In genomic region chr1:52668711-52669110, GRCh38 we compare ENCODE assay signal across 25 cellular contexts. TPM values are rescaled to one million over a fixed set of nuclear protein-coding genes. Genes with fewer than 3 reads are reported as not detected.
A peak's percentile ranks its signal among the peaks of the same experiment; 100 is the strongest.
DNase-seq lines count a peak whose midpoint lies in the region; ATAC-seq and TF ChIP-seq lines count a peak whose summit lies in the region.
"Had no signal": no experiment of that assay in that cellular context is flagged by ENCODE, and none has a peak within 500 bp of the region (broad histone marks: within the 10 kb centered on the region; RNA-seq: fewer than 3 reads in every experiment).

No MANE protein-coding gene starts in this region.

- H3K4me1 ChIP-seq in mammary epithelial cell (ENCODE audit: insufficient read depth, low read length): peaks cover 47% of the 10 kb centered on the region
- H3K4me1 ChIP-seq: lower lobe of right lung, stomach, uterus had no signal

- no peaks in the 10 kb centered on the region for H4K20me1 ChIP-seq in mammary epithelial cell (ENCODE audit: insufficient read depth, low read length)

- dilution Hi-C loops in mammary epithelial cell (cut with HindIII; ENCODE audit: low sequenced_read_pairs): loop anchor here (25.0 kb wide), 1 partner anchor 256 kb away; the partner anchor contains the start of genes ORC1 and PRPF38A

- H3K27me3 Mint-ChIP-seq in activated naive CD8-positive, alpha-beta T cell treated with anti-CD3 and anti-CD28 coated beads, Interleukin-2, amount 50 U/mL, for 24 hours: no peaks in the 10 kb centered on the region
- H3K27me3 Mint-ChIP-seq: activated CD4-positive, alpha-beta T cell treated with anti-CD3 and anti-CD28 coated beads, Interleukin-2, amount 10 ng/mL, durations not matched to agents 7 days and 5 days; activated naive CD8-positive, alpha-beta T cell treated with anti-CD3 and anti-CD28 coated beads, Interleukin-2, amount 10 ng/mL, durations not matched to agents 7 days and 5 days; natural killer cell treated with Interleukin-12 subunit alpha and Interleukin-12 subunit beta and Interleukin-15 and Interleukin-18, amount 100 ng/mL, for 72 hours had no signal

- DNase-seq in AG20443 (ENCODE audit: low spot score) (peak; percentile 84), HS-27A (ENCODE audit: low read depth) (peak; percentile 20), mammary epithelial cell (peak; percentile 80), myocyte (ENCODE audit: low read depth) (peak; percentile 58), NCI-H345 treated with DMSO at 0.1 percent for 48 hours (lab: John Stamatoyannopoulos, UW; ENCODE audit: unreplicated experiment) (no peak), NCI-H187 (lab: John Stamatoyannopoulos, UW) (no peak), Ammon's horn (ENCODE audit: low spot score) (no peak)
- no peak for DNase-seq in activated naive CD8-positive, alpha-beta T cell treated with anti-CD3 and anti-CD28 coated beads, Interleukin-2, amount 50 U/mL, for 24 hours
- DNase-seq: activated CD4-positive, alpha-beta T cell treated with anti-CD3 and anti-CD28 coated beads, Interleukin-2, amount 10 ng/mL, durations not matched to agents 7 days and 5 days; activated naive CD8-positive, alpha-beta T cell treated with anti-CD3 and anti-CD28 coated beads, Interleukin-2, amount 10 ng/mL, durations not matched to agents 7 days and 5 days; activated T-cell treated with anti-CD3 and anti-CD28 coated beads, Interleukin-2, amount 50 U/mL, for 1 hour; immature natural killer cell; lower lobe of right lung; MM.1S; NCI-H187 treated with DMSO at 0.1 percent for 48 hours; NCI-H526; OCI-M1; SK-N-SH; stimulated activated CD4-positive, alpha-beta T cell treated with anti-CD3 and anti-CD28 coated beads, Interleukin-15, amount 100 ng/mL, for 24 hours; stomach; uterus had no signal

- H3K9me3 ChIP-seq in mammary epithelial cell (replicated peaks; ENCODE audit: insufficient read depth, low read length): no peaks in the 10 kb centered on the region
- H3K9me3 ChIP-seq: lower lobe of right lung, SK-N-SH, stomach, uterus had no signal

- no peak overlapping the region for H2AFZ ChIP-seq in mammary epithelial cell (ENCODE audit: low read depth, low read length)

- H3K9me3 Mint-ChIP-seq in activated naive CD8-positive, alpha-beta T cell treated with anti-CD3 and anti-CD28 coated beads, Interleukin-2, amount 50 U/mL, for 24 hours: no peaks in the 10 kb centered on the region
- H3K9me3 Mint-ChIP-seq: activated CD4-positive, alpha-beta T cell treated with anti-CD3 and anti-CD28 coated beads, Interleukin-2, amount 10 ng/mL, durations not matched to agents 7 days and 5 days; activated naive CD8-positive, alpha-beta T cell treated with anti-CD3 and anti-CD28 coated beads, Interleukin-2, amount 10 ng/mL, durations not matched to agents 7 days and 5 days; endodermal cell; immature natural killer cell; natural killer cell treated with Interleukin-12 subunit alpha and Interleukin-12 subunit beta and Interleukin-15 and Interleukin-18, amount 100 ng/mL, for 72 hours had no signal

- no peak overlapping the region for H3K9ac ChIP-seq in mammary epithelial cell (ENCODE audit: insufficient read depth, low read length)
- H3K9ac ChIP-seq: SK-N-SH had no signal

- H3K36me3 ChIP-seq in mammary epithelial cell (ENCODE audit: insufficient read depth, low read length): no peaks in the 10 kb centered on the region
- H3K36me3 ChIP-seq: lower lobe of right lung, stomach, uterus had no signal

- H3K27me3 ChIP-seq in mammary epithelial cell (ENCODE audit: insufficient read depth, low read length): no peaks in the 10 kb centered on the region
- H3K27me3 ChIP-seq: stomach, uterus had no signal

- no peak for TF ChIP-seq CTCF in mammary epithelial cell (conservative IDR thresholded peaks at IDR 0.05 in 1 of 2, IDR thresholded peaks at IDR 0.05 in 1 of 2; ENCODE audit: extremely low read depth in 1 of 2, insufficient read depth in 1 of 2, low read depth in 1 of 2, low read length in 2 of 2)

- H3K27ac Mint-ChIP-seq in activated naive CD8-positive, alpha-beta T cell treated with anti-CD3 and anti-CD28 coated beads, Interleukin-2, amount 50 U/mL, for 24 hours: no peak overlapping the region
- H3K27ac Mint-ChIP-seq: activated naive CD8-positive, alpha-beta T cell treated with anti-CD3 and anti-CD28 coated beads, Interleukin-2, amount 10 ng/mL, durations not matched to agents 7 days and 5 days; endodermal cell; immature natural killer cell; natural killer cell treated with Interleukin-12 subunit alpha and Interleukin-12 subunit beta and Interleukin-15 and Interleukin-18, amount 100 ng/mL, for 72 hours had no signal

- BruUV-seq in mammary epithelial cell (replicated peaks; lab: Mats Ljungman, UMichigan): no TSS peak

- peak overlapping the region; percentile 0 for H3K4me2 ChIP-seq in mammary epithelial cell (ENCODE audit: insufficient read depth, low read depth, low read length)
- H3K4me2 ChIP-seq: SK-N-SH had no signal

- H3K4me3 ChIP-seq in mammary epithelial cell (replicated peaks in 1 of 3; ENCODE audit: insufficient read depth in 1 of 3, low read depth in 2 of 3, low read length in 3 of 3): no peak overlapping the region
- H3K4me3 ChIP-seq: lower lobe of right lung, stomach, uterus had no signal

- H3K36me3 Mint-ChIP-seq in activated naive CD8-positive, alpha-beta T cell treated with anti-CD3 and anti-CD28 coated beads, Interleukin-2, amount 50 U/mL, for 24 hours (ENCODE audit: low read depth): peaks cover 3% of the 10 kb centered on the region
- H3K36me3 Mint-ChIP-seq: natural killer cell treated with Interleukin-12 subunit alpha and Interleukin-12 subunit beta and Interleukin-15 and Interleukin-18, amount 100 ng/mL, for 72 hours had no signal

- 4% methylated on average over 2 of the region's 2 CpGs for WGBS in mammary epithelial cell (ENCODE audit: low coverage, missing lambda C conversion rate)

- ATAC-seq in activated naive CD8-positive, alpha-beta T cell treated with anti-CD3 and anti-CD28 coated beads, Interleukin-2, amount 50 U/mL, for 24 hours: no peak
- ATAC-seq: HCT116; lower lobe of right lung; natural killer cell treated with Interleukin-12 subunit alpha and Interleukin-12 subunit beta and Interleukin-15 and Interleukin-18, amount 100 ng/mL, for 72 hours had no signal

- CTCF ChIA-PET in mammary epithelial cell (lab: Charles Lee; ENCODE audit: low non-redundant PET): interaction anchor here (0.6 to 0.7 kb wide), 2 partner anchors 80 to 298 kb away, joined by 3 to 5 read pairs; no protein-coding TSS in a partner anchor

- in situ Hi-C loops in mammary epithelial cell (cut with MboI; ENCODE audit: low sequenced_read_pairs in 2 of 2): loop anchor here in 1 of 2 donors (10.0 kb wide), 2 partner anchors 114 to 264 kb away; partner anchors contain the start of genes ORC1, PRPF38A and TUT4

- H3K4me1 Mint-ChIP-seq in activated naive CD8-positive, alpha-beta T cell treated with anti-CD3 and anti-CD28 coated beads, Interleukin-2, amount 50 U/mL, for 24 hours: peaks cover 6% of the 10 kb centered on the region

- no peak overlapping the region for H3K27ac ChIP-seq in mammary epithelial cell (ENCODE audit: insufficient read depth, low read depth, low read length)
- H3K27ac ChIP-seq: lower lobe of right lung, stomach, uterus had no signal

- no peak overlapping the region for H3K4me3 Mint-ChIP-seq in activated naive CD8-positive, alpha-beta T cell treated with anti-CD3 and anti-CD28 coated beads, Interleukin-2, amount 50 U/mL, for 24 hours
- H3K4me3 Mint-ChIP-seq: activated CD4-positive, alpha-beta T cell treated with anti-CD3 and anti-CD28 coated beads, Interleukin-2, amount 10 ng/mL, durations not matched to agents 7 days and 5 days; activated naive CD8-positive, alpha-beta T cell treated with anti-CD3 and anti-CD28 coated beads, Interleukin-2, amount 10 ng/mL, durations not matched to agents 7 days and 5 days; endodermal cell; immature natural killer cell; natural killer cell treated with Interleukin-12 subunit alpha and Interleukin-12 subunit beta and Interleukin-15 and Interleukin-18, amount 100 ng/mL, for 72 hours had no signal

- intact Hi-C loops in mammary epithelial cell (cut with micrococcal nuclease): loop anchor here (5.0 kb wide), 1 partner anchor 541 kb away; no protein-coding TSS in a partner anchor

- no peaks in the 10 kb centered on the region for H3K79me2 ChIP-seq in mammary epithelial cell (ENCODE audit: insufficient read depth, low read length)

RNA-seq across cellular contexts. Expression of gene COA7, which starts 29.4 kb away (rescaled TPM):
- 10 to 100 TPM; 13.8 to 33.0 TPM for total RNA-seq in mammary epithelial cell
- 21.6 TPM for polyA plus RNA-seq in mammary epithelial cell
- 32.1 TPM for polyA minus RNA-seq in mammary epithelial cell
- 8.4 and 15.8 TPM in 2 replicates for total RNA-seq in myocyte
- polyA plus RNA-seq in myocyte (2012): 15.1 TPM

RNA-seq across cellular contexts. Expression of gene SHISAL2A, which starts 35.7 kb away (rescaled TPM):
- total RNA-seq in mammary epithelial cell (under 1 TPM; under 0.01 to 0.31 TPM), myocyte (not detected in 2 replicates)
- not detected for polyA plus RNA-seq in mammary epithelial cell
- polyA minus RNA-seq in mammary epithelial cell: not detected
- polyA plus RNA-seq in myocyte (2012): 0.09 TPM
- total RNA-seq: pulmonary artery endothelial cell had no signal

RNA-seq across cellular contexts. Expression of gene ZYG11B, which starts 57.5 kb away (rescaled TPM):
- total RNA-seq in mammary epithelial cell (10 to 100 TPM; 18.8 to 42.0 TPM), myocyte (39.8 and 57.3 TPM in 2 replicates)
- 8.9 TPM for polyA plus RNA-seq in mammary epithelial cell
- 22.4 TPM for polyA minus RNA-seq in mammary epithelial cell
- 10.2 TPM for polyA plus RNA-seq in myocyte (2012)

Comparison
In these comparisons a context has a peak if more than half of its experiments do, and no peak if none do; other contexts are left out.
1. DNase-seq: peak in AG20443 (single experiment), HS-27A (single experiment), mammary epithelial cell (single experiment) and myocyte (single experiment); none in NCI-H345 treated with DMSO at 0.1 percent for 48 hours (single experiment), activated naive CD8-positive, alpha-beta T cell treated with anti-CD3 and anti-CD28 coated beads, Interleukin-2, amount 50 U/mL, for 24 hours (single experiment), NCI-H187 (0 of 2) and Ammon's horn (single experiment).